2 cellular contexts compared by ENCODE assay signal in genomic region chr1:223199094-223199647, GRCh38.
TF ChIP-seq lines count a peak whose summit lies in the region.

No MANE protein-coding gene starts in this region.

TF ChIP-seq in HEK293, 187 proteins besides CTCF, POLR2A, EP300 and RAD21 (continued from another document and continues in another):
- TF ChIP-seq, protein P1, sequence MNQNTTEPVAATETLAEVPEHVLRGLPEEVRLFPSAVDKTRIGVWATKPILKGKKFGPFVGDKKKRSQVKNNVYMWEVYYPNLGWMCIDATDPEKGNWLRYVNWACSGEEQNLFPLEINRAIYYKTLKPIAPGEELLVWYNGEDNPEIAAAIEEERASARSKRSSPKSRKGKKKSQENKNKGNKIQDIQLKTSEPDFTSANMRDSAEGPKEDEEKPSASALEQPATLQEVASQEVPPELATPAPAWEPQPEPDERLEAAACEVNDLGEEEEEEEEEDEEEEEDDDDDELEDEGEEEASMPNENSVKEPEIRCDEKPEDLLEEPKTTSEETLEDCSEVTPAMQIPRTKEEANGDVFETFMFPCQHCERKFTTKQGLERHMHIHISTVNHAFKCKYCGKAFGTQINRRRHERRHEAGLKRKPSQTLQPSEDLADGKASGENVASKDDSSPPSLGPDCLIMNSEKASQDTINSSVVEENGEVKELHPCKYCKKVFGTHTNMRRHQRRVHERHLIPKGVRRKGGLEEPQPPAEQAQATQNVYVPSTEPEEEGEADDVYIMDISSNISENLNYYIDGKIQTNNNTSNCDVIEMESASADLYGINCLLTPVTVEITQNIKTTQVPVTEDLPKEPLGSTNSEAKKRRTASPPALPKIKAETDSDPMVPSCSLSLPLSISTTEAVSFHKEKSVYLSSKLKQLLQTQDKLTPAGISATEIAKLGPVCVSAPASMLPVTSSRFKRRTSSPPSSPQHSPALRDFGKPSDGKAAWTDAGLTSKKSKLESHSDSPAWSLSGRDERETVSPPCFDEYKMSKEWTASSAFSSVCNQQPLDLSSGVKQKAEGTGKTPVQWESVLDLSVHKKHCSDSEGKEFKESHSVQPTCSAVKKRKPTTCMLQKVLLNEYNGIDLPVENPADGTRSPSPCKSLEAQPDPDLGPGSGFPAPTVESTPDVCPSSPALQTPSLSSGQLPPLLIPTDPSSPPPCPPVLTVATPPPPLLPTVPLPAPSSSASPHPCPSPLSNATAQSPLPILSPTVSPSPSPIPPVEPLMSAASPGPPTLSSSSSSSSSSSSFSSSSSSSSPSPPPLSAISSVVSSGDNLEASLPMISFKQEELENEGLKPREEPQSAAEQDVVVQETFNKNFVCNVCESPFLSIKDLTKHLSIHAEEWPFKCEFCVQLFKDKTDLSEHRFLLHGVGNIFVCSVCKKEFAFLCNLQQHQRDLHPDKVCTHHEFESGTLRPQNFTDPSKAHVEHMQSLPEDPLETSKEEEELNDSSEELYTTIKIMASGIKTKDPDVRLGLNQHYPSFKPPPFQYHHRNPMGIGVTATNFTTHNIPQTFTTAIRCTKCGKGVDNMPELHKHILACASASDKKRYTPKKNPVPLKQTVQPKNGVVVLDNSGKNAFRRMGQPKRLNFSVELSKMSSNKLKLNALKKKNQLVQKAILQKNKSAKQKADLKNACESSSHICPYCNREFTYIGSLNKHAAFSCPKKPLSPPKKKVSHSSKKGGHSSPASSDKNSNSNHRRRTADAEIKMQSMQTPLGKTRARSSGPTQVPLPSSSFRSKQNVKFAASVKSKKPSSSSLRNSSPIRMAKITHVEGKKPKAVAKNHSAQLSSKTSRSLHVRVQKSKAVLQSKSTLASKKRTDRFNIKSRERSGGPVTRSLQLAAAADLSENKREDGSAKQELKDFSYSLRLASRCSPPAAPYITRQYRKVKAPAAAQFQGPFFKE (tag by site-specific recombination; IDR thresholded peaks at IDR 0.05; ENCODE audit: borderline replicate concordance), result no peak
- TF ChIP-seq ZNF211 (tag by site-specific recombination; IDR thresholded peaks at IDR 0.05; ENCODE audit: low read depth) (no peak), ZNF560 (tag by site-specific recombination; IDR thresholded peaks at IDR 0.05; ENCODE audit: borderline replicate concordance) (no peak), ZNF37A (tag by site-specific recombination; IDR thresholded peaks at IDR 0.05) (no peak), SCRT2 (tag by site-specific recombination; IDR thresholded peaks at IDR 0.05) (no peak), ZNF664 (tag by site-specific recombination; IDR thresholded peaks at IDR 0.05) (no peak), GLIS1 (tag by site-specific recombination; IDR thresholded peaks at IDR 0.05) (no peak), ZNF248 (tag by site-specific recombination; IDR thresholded peaks at IDR 0.05) (0 out of 2 replicates have a peak, but pooled peaks have one; percentile 30), ZNF580 (tag by site-specific recombination; IDR thresholded peaks at IDR 0.05) (no peak), ZNF585B (tag by site-specific recombination; IDR thresholded peaks at IDR 0.05) (0 out of 2 replicates have a peak, but pooled peaks have one; percentile 5), ZNF202 (tag by site-specific recombination; IDR thresholded peaks at IDR 0.05; ENCODE audit: borderline replicate concordance) (no peak), ZNF223 (tag by site-specific recombination; IDR thresholded peaks at IDR 0.05) (no peak), ZNF629 (tag by site-specific recombination; IDR thresholded peaks at IDR 0.05) (no peak), ZNF366 (tag by site-specific recombination; conservative IDR thresholded peaks at IDR 0.05) (peak; percentile 65), ZNF132 (tag by site-specific recombination; IDR thresholded peaks at IDR 0.05; ENCODE audit: borderline replicate concordance) (no peak), ZNF76 (tag by site-specific recombination; IDR thresholded peaks at IDR 0.05; ENCODE audit: borderline replicate concordance, low read depth) (no peak), ZIC2 (tag by site-specific recombination; IDR thresholded peaks at IDR 0.05) (no peak), SETDB1 (IDR thresholded peaks at IDR 0.05; ENCODE audit: insufficient read length, low read length) (no peak), ZNF157 (tag by site-specific recombination; IDR thresholded peaks at IDR 0.05) (no peak), ZNF777 (tag by site-specific recombination; IDR thresholded peaks at IDR 0.05; ENCODE audit: borderline replicate concordance) (no peak), ZNF670 (tag by site-specific recombination; IDR thresholded peaks at IDR 0.05; ENCODE audit: low read depth) (no peak), SP7 (tag by site-specific recombination; IDR thresholded peaks at IDR 0.05) (no peak), ZNF521 (tag by site-specific recombination; IDR thresholded peaks at IDR 0.05) (no peak), ZNF488 (tag by site-specific recombination; IDR thresholded peaks at IDR 0.05) (no peak)
- TF ChIP-seq, protein P2, sequence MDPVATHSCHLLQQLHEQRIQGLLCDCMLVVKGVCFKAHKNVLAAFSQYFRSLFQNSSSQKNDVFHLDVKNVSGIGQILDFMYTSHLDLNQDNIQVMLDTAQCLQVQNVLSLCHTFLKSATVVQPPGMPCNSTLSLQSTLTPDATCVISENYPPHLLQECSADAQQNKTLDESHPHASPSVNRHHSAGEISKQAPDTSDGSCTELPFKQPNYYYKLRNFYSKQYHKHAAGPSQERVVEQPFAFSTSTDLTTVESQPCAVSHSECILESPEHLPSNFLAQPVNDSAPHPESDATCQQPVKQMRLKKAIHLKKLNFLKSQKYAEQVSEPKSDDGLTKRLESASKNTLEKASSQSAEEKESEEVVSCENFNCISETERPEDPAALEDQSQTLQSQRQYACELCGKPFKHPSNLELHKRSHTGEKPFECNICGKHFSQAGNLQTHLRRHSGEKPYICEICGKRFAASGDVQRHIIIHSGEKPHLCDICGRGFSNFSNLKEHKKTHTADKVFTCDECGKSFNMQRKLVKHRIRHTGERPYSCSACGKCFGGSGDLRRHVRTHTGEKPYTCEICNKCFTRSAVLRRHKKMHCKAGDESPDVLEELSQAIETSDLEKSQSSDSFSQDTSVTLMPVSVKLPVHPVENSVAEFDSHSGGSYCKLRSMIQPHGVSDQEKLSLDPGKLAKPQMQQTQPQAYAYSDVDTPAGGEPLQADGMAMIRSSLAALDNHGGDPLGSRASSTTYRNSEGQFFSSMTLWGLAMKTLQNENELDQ (tag by site-specific recombination; IDR thresholded peaks at IDR 0.05; ENCODE audit: low read depth), result no peak

TF ChIP-seq in K562, 482 proteins besides CTCF, POLR2A, EP300 and RAD21 (continued from another document):
- TF ChIP-seq, protein P3, sequence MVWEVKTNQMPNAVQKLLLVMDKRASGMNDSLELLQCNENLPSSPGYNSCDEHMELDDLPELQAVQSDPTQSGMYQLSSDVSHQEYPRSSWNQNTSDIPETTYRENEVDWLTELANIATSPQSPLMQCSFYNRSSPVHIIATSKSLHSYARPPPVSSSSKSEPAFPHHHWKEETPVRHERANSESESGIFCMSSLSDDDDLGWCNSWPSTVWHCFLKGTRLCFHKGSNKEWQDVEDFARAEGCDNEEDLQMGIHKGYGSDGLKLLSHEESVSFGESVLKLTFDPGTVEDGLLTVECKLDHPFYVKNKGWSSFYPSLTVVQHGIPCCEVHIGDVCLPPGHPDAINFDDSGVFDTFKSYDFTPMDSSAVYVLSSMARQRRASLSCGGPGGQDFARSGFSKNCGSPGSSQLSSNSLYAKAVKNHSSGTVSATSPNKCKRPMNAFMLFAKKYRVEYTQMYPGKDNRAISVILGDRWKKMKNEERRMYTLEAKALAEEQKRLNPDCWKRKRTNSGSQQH (CRISPR knock-in tag; IDR thresholded peaks at IDR 0.05), result peak; percentile 80; the same call in 1 of the 2 replicates
- TF ChIP-seq SIRT6 (IDR thresholded peaks at IDR 0.05; ENCODE audit: low read depth, low read length), result no peak
- no peak for TF ChIP-seq KLF16 (IDR thresholded peaks at IDR 0.05)
- no peak for TF ChIP-seq ETV6 (IDR thresholded peaks at IDR 0.05; ENCODE audit: borderline replicate concordance in 1 of 2, low read depth in 2 of 2, low read length in 1 of 2)
- no peak for TF ChIP-seq ETV6 (CRISPR knock-in tag; IDR thresholded peaks at IDR 0.05; ENCODE audit: borderline replicate concordance)
- 0 out of 2 replicates have a peak, but pooled peaks have one; percentile 12 for TF ChIP-seq OTX1 (CRISPR knock-in tag; IDR thresholded peaks at IDR 0.05)
- TF ChIP-seq, protein P4, sequence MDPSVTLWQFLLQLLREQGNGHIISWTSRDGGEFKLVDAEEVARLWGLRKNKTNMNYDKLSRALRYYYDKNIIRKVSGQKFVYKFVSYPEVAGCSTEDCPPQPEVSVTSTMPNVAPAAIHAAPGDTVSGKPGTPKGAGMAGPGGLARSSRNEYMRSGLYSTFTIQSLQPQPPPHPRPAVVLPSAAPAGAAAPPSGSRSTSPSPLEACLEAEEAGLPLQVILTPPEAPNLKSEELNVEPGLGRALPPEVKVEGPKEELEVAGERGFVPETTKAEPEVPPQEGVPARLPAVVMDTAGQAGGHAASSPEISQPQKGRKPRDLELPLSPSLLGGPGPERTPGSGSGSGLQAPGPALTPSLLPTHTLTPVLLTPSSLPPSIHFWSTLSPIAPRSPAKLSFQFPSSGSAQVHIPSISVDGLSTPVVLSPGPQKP (CRISPR knock-in tag; IDR thresholded peaks at IDR 0.05), result no peak
- TF ChIP-seq SMAD2 (IDR thresholded peaks at IDR 0.05; ENCODE audit: low read depth, low read length), result no peak
- no peak for TF ChIP-seq ZNF511 (CRISPR knock-in tag; IDR thresholded peaks at IDR 0.05)
- TF ChIP-seq, protein P5, sequence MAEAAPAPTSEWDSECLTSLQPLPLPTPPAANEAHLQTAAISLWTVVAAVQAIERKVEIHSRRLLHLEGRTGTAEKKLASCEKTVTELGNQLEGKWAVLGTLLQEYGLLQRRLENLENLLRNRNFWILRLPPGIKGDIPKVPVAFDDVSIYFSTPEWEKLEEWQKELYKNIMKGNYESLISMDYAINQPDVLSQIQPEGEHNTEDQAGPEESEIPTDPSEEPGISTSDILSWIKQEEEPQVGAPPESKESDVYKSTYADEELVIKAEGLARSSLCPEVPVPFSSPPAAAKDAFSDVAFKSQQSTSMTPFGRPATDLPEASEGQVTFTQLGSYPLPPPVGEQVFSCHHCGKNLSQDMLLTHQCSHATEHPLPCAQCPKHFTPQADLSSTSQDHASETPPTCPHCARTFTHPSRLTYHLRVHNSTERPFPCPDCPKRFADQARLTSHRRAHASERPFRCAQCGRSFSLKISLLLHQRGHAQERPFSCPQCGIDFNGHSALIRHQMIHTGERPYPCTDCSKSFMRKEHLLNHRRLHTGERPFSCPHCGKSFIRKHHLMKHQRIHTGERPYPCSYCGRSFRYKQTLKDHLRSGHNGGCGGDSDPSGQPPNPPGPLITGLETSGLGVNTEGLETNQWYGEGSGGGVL (CRISPR knock-in tag; IDR thresholded peaks at IDR 0.05), result no peak
- no peak for TF ChIP-seq NUFIP1 (IDR thresholded peaks at IDR 0.05; ENCODE audit: partially characterized antibody)
- TF ChIP-seq ELF2 (CRISPR knock-in tag; IDR thresholded peaks at IDR 0.05), result no peak
- no peak for TF ChIP-seq HDGF (IDR thresholded peaks at IDR 0.05)
TF ChIP-seq in K562: peak in this region for 4.
